Comparison of ENCODE assay signal across 14 cellular contexts in genomic region chr2:226733189-226733858, GRCh38.
DNase-seq lines count a peak whose midpoint lies in the region; ATAC-seq lines count a peak whose summit lies in the region.
"Had no signal": no experiment of that assay in that cellular context is flagged by ENCODE, and none has a peak within 500 bp of the region (broad histone marks: within the 10 kb centered on the region; RNA-seq: fewer than 3 reads in every experiment).

No MANE protein-coding gene starts in this region.

- ATAC-seq in GM18870 (IDR thresholded peaks at IDR 0.05; ENCODE audit: unreplicated experiment) (peak; percentile 57), HG03196 (IDR thresholded peaks at IDR 0.05; ENCODE audit: unreplicated experiment) (peak; percentile 57)
- ATAC-seq: CD8-positive, alpha-beta T cell had no signal

- DNase-seq in fibroblast of peridontal ligament (ENCODE audit: extremely low read depth) (peak; percentile 67), midbrain (lab: John Stamatoyannopoulos, UW) (peak; percentile 48), DMS114 treated with DMSO at 0.1 percent for 48 hours (lab: John Stamatoyannopoulos, UW; ENCODE audit: unreplicated experiment) (no peak), NCI-H1417 treated with DMSO at 0.1 percent for 48 hours (lab: John Stamatoyannopoulos, UW) (no peak), NCI-H2107 (lab: John Stamatoyannopoulos, UW) (no peak), NCI-H2196 treated with DMSO at 0.1 percent for 48 hours (lab: John Stamatoyannopoulos, UW; ENCODE audit: unreplicated experiment) (no peak)
- DNase-seq: activated T-cell treated with anti-CD3 and anti-CD28 coated beads for 4 hours; CD8-positive, alpha-beta T cell; foreskin fibroblast; KBM-7; NCI-H187; transverse colon had no signal

Comparison
In these comparisons a context has a peak if more than half of its experiments do, and no peak if none do; other contexts are left out.
1. DNase-seq: peak in fibroblast of peridontal ligament (single experiment) and midbrain (single experiment); none in DMS114 treated with DMSO at 0.1 percent for 48 hours (single experiment), NCI-H1417 treated with DMSO at 0.1 percent for 48 hours (single experiment), NCI-H2107 (single experiment) and NCI-H2196 treated with DMSO at 0.1 percent for 48 hours (single experiment).